1 cellular context compared by ENCODE assay signal in genomic region chr14:24481622-24482324, GRCh38.
TF ChIP-seq lines count a peak whose summit lies in the region.

No MANE protein-coding gene starts in this region.

TF ChIP-seq in HepG2, 621 proteins besides CTCF, POLR2A, EP300 and RAD21 (continued from another document and continues in another):
- peak; percentile 74 for TF ChIP-seq ARID4A (CRISPR knock-in tag; IDR thresholded peaks at IDR 0.05; ENCODE audit: borderline replicate concordance)
- 0 out of 2 replicates have a peak, but pooled peaks have one; percentile 43 for TF ChIP-seq KDM1A (CRISPR knock-in tag; IDR thresholded peaks at IDR 0.05)
- TF ChIP-seq ATF7 (IDR thresholded peaks at IDR 0.05) = no peak
- no peak for TF ChIP-seq ATF7 (CRISPR knock-in tag; IDR thresholded peaks at IDR 0.05)
- TF ChIP-seq ZNF678 (CRISPR knock-in tag; IDR thresholded peaks at IDR 0.05) = peak; percentile 88; the same call in 1 of the 2 replicates
- no peak for TF ChIP-seq ATF1 (CRISPR knock-in tag; IDR thresholded peaks at IDR 0.05)
- no peak; the same call in 1 of the 2 replicates for TF ChIP-seq NR0B2 (CRISPR knock-in tag; IDR thresholded peaks at IDR 0.05)
- TF ChIP-seq LBX2 (CRISPR knock-in tag; IDR thresholded peaks at IDR 0.05; ENCODE audit: borderline replicate concordance) = peak; percentile 42
- TF ChIP-seq ZNF557 (CRISPR knock-in tag; IDR thresholded peaks at IDR 0.05) = peak; percentile 98
- TF ChIP-seq ZFP91 (CRISPR knock-in tag; IDR thresholded peaks at IDR 0.05; ENCODE audit: borderline replicate concordance) = peak; percentile 95
- no peak for TF ChIP-seq ZNF709 (CRISPR knock-in tag; IDR thresholded peaks at IDR 0.05)
- peak; percentile 98 for TF ChIP-seq ZNF687 (CRISPR knock-in tag; IDR thresholded peaks at IDR 0.05)
- TF ChIP-seq AKNA (CRISPR knock-in tag; IDR thresholded peaks at IDR 0.05; ENCODE audit: borderline replicate concordance) = no peak
- TF ChIP-seq SRSF4 (IDR thresholded peaks at IDR 0.05; ENCODE audit: low read depth, low read length, poor library complexity, severe bottlenecking) = no peak
- TF ChIP-seq ZMAT5 (CRISPR knock-in tag; IDR thresholded peaks at IDR 0.05; ENCODE audit: borderline replicate concordance, low read depth) = no peak
- no peak for TF ChIP-seq ZNF430 (CRISPR knock-in tag; IDR thresholded peaks at IDR 0.05)
- peak; percentile 82; the same call in 1 of the 2 replicates for TF ChIP-seq ISL2 (CRISPR knock-in tag; IDR thresholded peaks at IDR 0.05)
- TF ChIP-seq ZNF569 (CRISPR knock-in tag; IDR thresholded peaks at IDR 0.05; ENCODE audit: borderline replicate concordance) = no peak; the same call in 1 of the 2 replicates
- no peak; the same call in 1 of the 2 replicates for TF ChIP-seq NR3C1 (CRISPR knock-in tag; IDR thresholded peaks at IDR 0.05)
- TF ChIP-seq ZNF512 (CRISPR knock-in tag; IDR thresholded peaks at IDR 0.05) = peak; percentile 63; the same call in 1 of the 2 replicates
- TF ChIP-seq MXD4 (CRISPR knock-in tag; IDR thresholded peaks at IDR 0.05) = 0 out of 2 replicates have a peak, but pooled peaks have one; percentile 30
- peak; percentile 80 for TF ChIP-seq ZFP90 (CRISPR knock-in tag; IDR thresholded peaks at IDR 0.05; ENCODE audit: borderline replicate concordance)
- no peak for TF ChIP-seq DDIT3 (CRISPR knock-in tag; IDR thresholded peaks at IDR 0.05)
- TF ChIP-seq NONO (IDR thresholded peaks at IDR 0.05) = no peak
- peak; percentile 88; the same call in 1 of the 2 replicates for TF ChIP-seq NONO (CRISPR knock-in tag; conservative IDR thresholded peaks at IDR 0.05)
- no peak for TF ChIP-seq ZNF326 (CRISPR knock-in tag; IDR thresholded peaks at IDR 0.05; ENCODE audit: borderline replicate concordance)
- no peak for TF ChIP-seq TMF1 (CRISPR knock-in tag; IDR thresholded peaks at IDR 0.05; ENCODE audit: low read depth)
- TF ChIP-seq ZNF34 (CRISPR knock-in tag; IDR thresholded peaks at IDR 0.05; ENCODE audit: borderline replicate concordance) = peak; percentile 68; the same call in 1 of the 2 replicates
- no peak for TF ChIP-seq ZBTB3 (CRISPR knock-in tag; IDR thresholded peaks at IDR 0.05; ENCODE audit: borderline replicate concordance, low read depth)
- TF ChIP-seq ZNF563 (CRISPR knock-in tag; IDR thresholded peaks at IDR 0.05) = peak; percentile 91
- no peak for TF ChIP-seq TERF1 (CRISPR knock-in tag; IDR thresholded peaks at IDR 0.05)
- TF ChIP-seq SKIL (CRISPR knock-in tag; IDR thresholded peaks at IDR 0.05; ENCODE audit: borderline replicate concordance) = no peak
- TF ChIP-seq FOXM1 (CRISPR knock-in tag; IDR thresholded peaks at IDR 0.05) = no peak
- TF ChIP-seq JUNB (CRISPR knock-in tag; IDR thresholded peaks at IDR 0.05; ENCODE audit: borderline replicate concordance) = no peak
- no peak for TF ChIP-seq ZNF674 (CRISPR knock-in tag; IDR thresholded peaks at IDR 0.05; ENCODE audit: low read depth)
- TF ChIP-seq FOXA3 (CRISPR knock-in tag; IDR thresholded peaks at IDR 0.05) = peak; percentile 72
- TF ChIP-seq FLYWCH1 (CRISPR knock-in tag; IDR thresholded peaks at IDR 0.05) = no peak
- peak; percentile 100 for TF ChIP-seq ZMYM4 (CRISPR knock-in tag; IDR thresholded peaks at IDR 0.05)
